ENCODE assay signal across 8 cellular contexts in genomic region chr5:149732500-149733128, GRCh38. TPM values are rescaled to one million over a fixed set of nuclear protein-coding genes. Genes with fewer than 3 reads are reported as not detected.
DNase-seq lines count a peak whose midpoint lies in the region; ATAC-seq and TF ChIP-seq lines count a peak whose summit lies in the region.

No MANE protein-coding gene starts in this region.

- intact Hi-C loops in breast epithelium (cut with DNase I; ENCODE audit: low total_unique reads): loop anchor here (10.0 kb wide), 1 partner anchor 92 kb away; no protein-coding TSS in a partner anchor
- intact Hi-C loops in right lobe of liver (cut with DNase I): no loop called here
- intact Hi-C loops in transverse colon (cut with DNase I; ENCODE audit: low total_unique reads): loop anchor here (5.0 kb wide), 1 partner anchor 75 kb away; no protein-coding TSS in a partner anchor

- in situ Hi-C loops in transverse colon (cut with MboI; ENCODE audit: low pct_ligation_motif_present in 1 of 4, low pct_unique_long_range_greater_than_20kb in 1 of 4, low sequenced_read_pairs in 3 of 4): no loop called here

- H3K4me1 ChIP-seq in breast epithelium: no peaks in the 10 kb centered on the region
- H3K4me1 ChIP-seq in right lobe of liver: peaks cover 0 to 34% (median 6%) of the 10 kb centered on the region in 4 donors
- H3K4me1 ChIP-seq in transverse colon: peaks cover 10 to 53% (median 33%) of the 10 kb centered on the region in 4 donors

- DNase-seq in activated CD8-positive, alpha-beta memory T cell treated with anti-CD3 and anti-CD28 coated beads, Interleukin-2, amount 50 U/mL, for 48 hours: peak; percentile 37
- no peak for DNase-seq in activated CD8-positive, alpha-beta memory T cell treated with anti-CD3 and anti-CD28 coated beads for 24 hours
- no peak for DNase-seq in breast epithelium (ENCODE audit: low spot score in 2 of 2)
- DNase-seq in right lobe of liver: peak; percentile 58 to 76 (median 69)
- DNase-seq in transverse colon: peak; percentile 78
- DNase-seq in mesenteric fat pad (ENCODE audit: low spot score): no peak

- H3K9me3 ChIP-seq in breast epithelium: no peaks in the 10 kb centered on the region
- no peaks in the 10 kb centered on the region for H3K9me3 ChIP-seq in right lobe of liver
- no peaks in the 10 kb centered on the region for H3K9me3 ChIP-seq in transverse colon

- TF ChIP-seq CTCF in breast epithelium (IDR thresholded peaks at IDR 0.05) (no peak), right lobe of liver (IDR thresholded peaks at IDR 0.05) (no peak), transverse colon (IDR thresholded peaks at IDR 0.05) (peak in 1 of 5 experiments; percentile 9)

- H3K36me3 ChIP-seq in breast epithelium (no peaks in the 10 kb centered on the region), right lobe of liver (no peaks in the 10 kb centered on the region), transverse colon (no peaks in the 10 kb centered on the region)

- peak; percentile 40 to 62 (median 54) for ATAC-seq in right lobe of liver
- no peak for ATAC-seq in GM18505 (IDR thresholded peaks at IDR 0.05; ENCODE audit: unreplicated experiment)
- ATAC-seq in HG03439 (IDR thresholded peaks at IDR 0.05; ENCODE audit: unreplicated experiment): no peak

- no peak for TF ChIP-seq POLR2A in breast epithelium (IDR thresholded peaks at IDR 0.05)
- no peak for TF ChIP-seq POLR2A in right lobe of liver (IDR thresholded peaks at IDR 0.05)
- no peak for TF ChIP-seq POLR2A in transverse colon (IDR thresholded peaks at IDR 0.05)
- no peak for TF ChIP-seq POLR2A in GM18505 (IDR thresholded peaks at IDR 0.05; ENCODE audit: borderline replicate concordance, extremely low read depth, insufficient read depth, insufficient read length)

- TF ChIP-seq EP300 in transverse colon (IDR thresholded peaks at IDR 0.05; ENCODE audit: low read depth): no peak

- H3K4me3 ChIP-seq in breast epithelium (peak overlapping the region; percentile 83 to 97 (median 84)), right lobe of liver (peak overlapping the region; percentile 87 to 95 (median 94)), transverse colon (peak overlapping the region; percentile 86 to 98 (median 97))

- H3K27me3 ChIP-seq in breast epithelium (no peaks in the 10 kb centered on the region), right lobe of liver (no peaks in the 10 kb centered on the region), transverse colon (no peaks in the 10 kb centered on the region)

- peak overlapping the region; percentile 77 to 90 for H3K27ac ChIP-seq in breast epithelium
- H3K27ac ChIP-seq in right lobe of liver: peak overlapping the region; percentile 90 to 95 (median 91)
- peak overlapping the region; percentile 92 to 99 (median 96) for H3K27ac ChIP-seq in transverse colon

- 13% methylated on average over 9 of the region's 11 CpGs for WGBS in right lobe of liver (ENCODE audit: insufficient coverage, low coverage, low lambda C conversion rate, missing lambda C conversion rate)
- 30 to 42% methylated on average over 5 to 11 of the region's 11 CpGs for whole genome bisulfite sequencing in transverse colon (ENCODE audit: low coverage in 1 of 2), 2 donors

RNA-seq across cellular contexts. Expression of gene PPARGC1B, which starts 2.5 kb away (rescaled TPM):
- total RNA-seq in breast epithelium (1 to 10 TPM; 3.9 to 5.8 (median 4.7) TPM), right lobe of liver (1 to 10 TPM; 2.3 to 7.5 (median 3.9) TPM), transverse colon (100 to 1,000 TPM in 1 of 4 donors, 10 to 100 TPM in 3; 39.2 to 129 (median 58.3) TPM), mesenteric fat pad (11.5 TPM)

Comparison
In these comparisons a context has a peak if more than half of its experiments do, and no peak if none do; other contexts are left out.
1. DNase-seq: peak in activated CD8-positive, alpha-beta memory T cell treated with anti-CD3 and anti-CD28 coated beads, Interleukin-2, amount 50 U/mL, for 48 hours (single experiment), right lobe of liver (3 of 3) and transverse colon (single experiment); none in activated CD8-positive, alpha-beta memory T cell treated with anti-CD3 and anti-CD28 coated beads for 24 hours (single experiment), breast epithelium (0 of 2) and mesenteric fat pad (single experiment).
2. ATAC-seq: peak in right lobe of liver (4 of 4); none in GM18505 (single experiment) and HG03439 (single experiment).
3. intact Hi-C loops: an anchor here in breast epithelium (10.0 kb wide) and transverse colon (5.0 kb wide); none called in right lobe of liver.
4. Peak in every context shown above with its lines, with median percentiles within 50 percentile points of each other: H3K27ac ChIP-seq and H3K4me3 ChIP-seq.